11 cellular contexts compared by ENCODE assay signal in genomic region chr7:127619681-127620405, GRCh38. TPM values are rescaled to one million over a fixed set of nuclear protein-coding genes. Genes with fewer than 3 reads are reported as not detected.
A peak's percentile ranks its signal among the peaks of the same experiment; 100 is the strongest.
DNase-seq lines count a peak whose midpoint lies in the region; ATAC-seq, FAIRE-seq and TF ChIP-seq lines count a peak whose summit lies in the region.
"Had no signal": no experiment of that assay in that cellular context is flagged by ENCODE, and none has a peak within 500 bp of the region (broad histone marks: within the 10 kb centered on the region; RNA-seq: fewer than 3 reads in every experiment).

No MANE protein-coding gene starts in this region.

- FAIRE-seq in small intestine (lab: Jason Lieb, UNC): no peak

- H3K4me2 ChIP-seq in HCT116 (ENCODE audit: low read length) (no peak overlapping the region), neural cell (ENCODE audit: low read length) (no peak overlapping the region)

- H3K27me3 ChIP-seq in HCT116 (ENCODE audit: insufficient read depth, low read length): peaks cover 85% of the 10 kb centered on the region
- H3K27me3 ChIP-seq in neural cell (ENCODE audit: insufficient read depth, low read depth, low read length): peaks cover 40% of the 10 kb centered on the region
- H3K27me3 ChIP-seq in small intestine (ENCODE audit: control insufficient read depth in 2 of 2, insufficient read depth in 2 of 2, low read length in 2 of 2): peaks cover 3 to 8% of the 10 kb centered on the region in 2 donors
- H3K27me3 ChIP-seq: ascending aorta had no signal

- intact Hi-C loops in HCT116 (cut with micrococcal nuclease): no loop called here

- H3K9ac ChIP-seq in HCT116 (ENCODE audit: low read length) (no peak overlapping the region), neural cell (ENCODE audit: low read length) (no peak overlapping the region)

- H4K20me1 ChIP-seq in HCT116 (ENCODE audit: insufficient read depth): no peaks in the 10 kb centered on the region
- H4K20me1 ChIP-seq in neural cell (ENCODE audit: insufficient read depth): no peaks in the 10 kb centered on the region

- 8 to 11% (median 9%) methylated on average over 24 to 27 of the region's 27 CpGs for WGBS in small intestine, 3 donors

- H3K4me1 ChIP-seq in HCT116 (ENCODE audit: control insufficient read depth in 1 of 2, insufficient read depth in 2 of 2, low read length in 2 of 2): no peaks in the 10 kb centered on the region
- H3K4me1 ChIP-seq in small intestine (ENCODE audit: control insufficient read depth in 2 of 2, insufficient read depth in 1 of 2, low read depth in 1 of 2, low read length in 1 of 2): no peaks in the 10 kb centered on the region
- H3K4me1 ChIP-seq: ascending aorta had no signal

- no TSS peak for BruUV-seq in HCT116 (replicated peaks; lab: Mats Ljungman, UMichigan)

- TF ChIP-seq EP300 in neural cell (conservative IDR thresholded peaks at IDR 0.05; ENCODE audit: poor library complexity, severe bottlenecking): no peak

- H3K79me2 ChIP-seq in HCT116 (ENCODE audit: insufficient read depth, low read length) (no peaks in the 10 kb centered on the region), neural cell (replicated peaks; ENCODE audit: insufficient read depth, low read length) (no peaks in the 10 kb centered on the region)

- no peaks in the 10 kb centered on the region for H3K36me3 ChIP-seq in HCT116 (ENCODE audit: control insufficient read depth in 1 of 2, insufficient read depth in 2 of 2, low read length in 2 of 2)
- no peaks in the 10 kb centered on the region for H3K36me3 ChIP-seq in neural cell (ENCODE audit: insufficient read depth, low read length)
- no peaks in the 10 kb centered on the region for H3K36me3 ChIP-seq in small intestine (ENCODE audit: control insufficient read depth in 2 of 2, insufficient read depth in 2 of 2, low read length in 2 of 2)
- H3K36me3 ChIP-seq: ascending aorta, spleen had no signal

- no peak for TF ChIP-seq CTCF in HCT116 (IDR thresholded peaks at IDR 0.05 in 2 of 3, conservative IDR thresholded peaks at IDR 0.05 in 1 of 3; ENCODE audit: borderline replicate concordance in 1 of 3, insufficient read depth in 1 of 3, low read depth in 2 of 3, low read length in 2 of 3)
- TF ChIP-seq CTCF in neural cell (IDR thresholded peaks at IDR 0.05; ENCODE audit: poor library complexity, severe bottlenecking): no peak
- TF ChIP-seq CTCF in coronary artery (IDR thresholded peaks at IDR 0.05): no peak

- no peaks in the 10 kb centered on the region for H3F3A ChIP-seq in neural cell (ENCODE audit: insufficient read depth, low read length, poor library complexity, severe bottlenecking)

- CTCF ChIA-PET in HCT116 (lab: Charles Lee): interaction anchor here (1.2 kb wide), 2 partner anchors 9 to 10 kb away, joined by 3 read pairs; no protein-coding TSS in a partner anchor

- peak; percentile 22; the same call in 1 of the 2 replicates for ATAC-seq in HCT116

- TF ChIP-seq RAD21 in HCT116 (IDR thresholded peaks at IDR 0.05; ENCODE audit: low read depth) (no peak), neural cell (conservative IDR thresholded peaks at IDR 0.05) (no peak)

- H3K9me3 ChIP-seq in HCT116 (ENCODE audit: control insufficient read depth in 1 of 2, insufficient read depth in 1 of 2, low read depth in 1 of 2, low read length in 2 of 2) (no peaks in the 10 kb centered on the region), neural cell (ENCODE audit: low read length) (no peaks in the 10 kb centered on the region), small intestine (ENCODE audit: control insufficient read depth, low read depth) (no peaks in the 10 kb centered on the region)
- H3K9me3 ChIP-seq: ascending aorta, spleen had no signal

- no peak for TF ChIP-seq POLR2A in HCT116 (IDR thresholded peaks at IDR 0.05; ENCODE audit: borderline replicate concordance, extremely low read depth, insufficient read depth, insufficient read length)

- H3K4me3 ChIP-seq in HCT116 (replicated peaks in 1 of 2; ENCODE audit: low read depth in 1 of 2, low read length in 2 of 2) (no peak overlapping the region), neural cell (ENCODE audit: low read length) (peak overlapping the region; percentile 34), coronary artery (no peak overlapping the region), small intestine (ENCODE audit: low read depth in 1 of 2, low read length in 2 of 2) (no peak overlapping the region)
- H3K4me3 ChIP-seq: ascending aorta, spleen had no signal

- POLR2A ChIA-PET in HCT116 (lab: Charles Lee): no interaction called here

- H2AFZ ChIP-seq in HCT116 (ENCODE audit: low read depth, low read length, poor library complexity, severe bottlenecking): no peak overlapping the region
- H2AFZ ChIP-seq in neural cell (ENCODE audit: low read depth, low read length): no peak overlapping the region

- H3K9me2 ChIP-seq in HCT116 (ENCODE audit: insufficient read depth) (no peaks in the 10 kb centered on the region), neural cell (ENCODE audit: insufficient read depth, low read length) (no peaks in the 10 kb centered on the region)

- RAD21 ChIA-PET in HCT116 (lab: Charles Lee; ENCODE audit: low non-redundant PET in 1 of 2, low total read pairs in 2 of 2, uncharacterized antibody in 2 of 2, unreplicated experiment in 2 of 2): no interaction called here

- DNase-seq in HCT116 (ENCODE audit: low read depth, low spot score) (no peak), dermis blood vessel endothelial cell (peak; percentile 10), coronary artery (ENCODE audit: low spot score) (no peak), small intestine (no peak)
- DNase-seq: activated CD4-positive, alpha-beta T cell treated with anti-CD3 and anti-CD28 coated beads for 1 hour; activated T-cell treated with anti-CD3 and anti-CD28 coated beads, Interleukin-2, amount 50 U/mL, for 48 hours; natural killer cell; spleen had no signal

- H3K27ac ChIP-seq in HCT116 (ENCODE audit: low read depth, low read length): no peak overlapping the region
- no peak overlapping the region for H3K27ac ChIP-seq in neural cell (ENCODE audit: low read length)
- H3K27ac ChIP-seq in coronary artery: no peak overlapping the region
- H3K27ac ChIP-seq in small intestine (ENCODE audit: low read depth in 1 of 2, low read length in 1 of 2): no peak overlapping the region
- H3K27ac ChIP-seq: ascending aorta, spleen had no signal

TF ChIP-seq in HCT116, 20 proteins besides CTCF, POLR2A, EP300 and RAD21:
- TF ChIP-seq JUND (IDR thresholded peaks at IDR 0.05) (no peak), CEBPB (IDR thresholded peaks at IDR 0.05; ENCODE audit: low read depth) (no peak), EZH2phosphoT487 (IDR thresholded peaks at IDR 0.05; ENCODE audit: borderline replicate concordance) (no peak), SIN3A (IDR thresholded peaks at IDR 0.05; ENCODE audit: low read depth) (no peak), MAX (IDR thresholded peaks at IDR 0.05) (no peak), SP1 (IDR thresholded peaks at IDR 0.05; ENCODE audit: low read depth) (no peak)

TF ChIP-seq in neural cell, 6 proteins besides CTCF, POLR2A, EP300 and RAD21 (continues in another document):
- TF ChIP-seq SMC3 (conservative IDR thresholded peaks at IDR 0.05; ENCODE audit: poor library complexity) (no peak), POLR2AphosphoS5 (IDR thresholded peaks at IDR 0.05) (no peak)

RNA-seq across cellular contexts. Expression of gene PAX4, which starts 1.9 kb away (rescaled TPM):
- total RNA-seq in HCT116 (2021; ENCODE audit: unreplicated experiment) (not detected), dermis blood vessel endothelial cell (0.09 TPM in 1 of 2 replicates, not detected in the other)
- not detected in 2 replicates for polyA plus RNA-seq in HCT116 (2012)
- polyA plus RNA-seq in neural cell (not detected in 2 replicates), small intestine (under 1 TPM in 2 of 3 donors, not detected in 1; 0.31 to 0.81 TPM)
- not detected in 2 replicates for polyA minus RNA-seq in neural cell
- total RNA-seq: ascending aorta, MCF 10A, natural killer cell, spleen had no signal
- polyA plus RNA-seq: spleen had no signal

RNA-seq across cellular contexts. Expression of gene FSCN3, which starts 26.3 kb away (rescaled TPM):
- 1.0 TPM for total RNA-seq in HCT116 (2021; ENCODE audit: unreplicated experiment)
- 0.16 and 0.39 TPM in 2 replicates for polyA plus RNA-seq in HCT116 (2012)
- 0.42 and 1.7 TPM in 2 replicates for total RNA-seq in dermis blood vessel endothelial cell
- polyA plus RNA-seq in neural cell: 5.0 and 6.6 TPM in 2 replicates
- polyA minus RNA-seq in neural cell: 3.6 and 3.7 TPM in 2 replicates
- polyA plus RNA-seq in small intestine: under 1 TPM in 1 of 3 donors, not detected in 2; 0.09 TPM
- total RNA-seq: ascending aorta, MCF 10A had no signal

RNA-seq across cellular contexts. Expression of gene ARF5, which starts 31.6 kb away (rescaled TPM):
- total RNA-seq in HCT116 (2021; ENCODE audit: unreplicated experiment) (204 TPM), dermis blood vessel endothelial cell (144 and 208 TPM in 2 replicates)
- 281 and 294 TPM in 2 replicates for polyA plus RNA-seq in HCT116 (2012)
- polyA plus RNA-seq in neural cell (582 and 673 TPM in 2 replicates), small intestine (100 to 1,000 TPM; 205 to 249 (median 214) TPM)
- 181 and 184 TPM in 2 replicates for polyA minus RNA-seq in neural cell

RNA-seq across cellular contexts. Expression of gene SND1, which starts 32.2 kb away (rescaled TPM):
- 169 TPM for total RNA-seq in HCT116 (2021; ENCODE audit: unreplicated experiment)
- polyA plus RNA-seq in HCT116 (2012): 126 and 142 TPM in 2 replicates
- 179 and 239 TPM in 2 replicates for total RNA-seq in dermis blood vessel endothelial cell
- 37.4 and 42.0 TPM in 2 replicates for polyA plus RNA-seq in neural cell
- polyA minus RNA-seq in neural cell: 92.4 and 101 TPM in 2 replicates
- 100 to 1,000 TPM in 1 of 3 donors, 10 to 100 TPM in 2; 47.2 to 122 (median 62.1) TPM for polyA plus RNA-seq in small intestine

RNA-seq across cellular contexts. Expression of gene GCC1, which starts 34.4 kb away (rescaled TPM):
- 17.9 TPM for total RNA-seq in HCT116 (2021; ENCODE audit: unreplicated experiment)
- 14.3 and 15.8 TPM in 2 replicates for polyA plus RNA-seq in HCT116 (2012)
- total RNA-seq in dermis blood vessel endothelial cell: 24.9 and 33.4 TPM in 2 replicates
- 6.6 and 9.8 TPM in 2 replicates for polyA plus RNA-seq in neural cell
- polyA minus RNA-seq in neural cell: 31.8 and 34.6 TPM in 2 replicates
- polyA plus RNA-seq in small intestine: 1 to 10 TPM; 7.0 to 10.0 (median 9.4) TPM
